ENCODE assay signal across 1 cellular context in the genomic region with DNA sequence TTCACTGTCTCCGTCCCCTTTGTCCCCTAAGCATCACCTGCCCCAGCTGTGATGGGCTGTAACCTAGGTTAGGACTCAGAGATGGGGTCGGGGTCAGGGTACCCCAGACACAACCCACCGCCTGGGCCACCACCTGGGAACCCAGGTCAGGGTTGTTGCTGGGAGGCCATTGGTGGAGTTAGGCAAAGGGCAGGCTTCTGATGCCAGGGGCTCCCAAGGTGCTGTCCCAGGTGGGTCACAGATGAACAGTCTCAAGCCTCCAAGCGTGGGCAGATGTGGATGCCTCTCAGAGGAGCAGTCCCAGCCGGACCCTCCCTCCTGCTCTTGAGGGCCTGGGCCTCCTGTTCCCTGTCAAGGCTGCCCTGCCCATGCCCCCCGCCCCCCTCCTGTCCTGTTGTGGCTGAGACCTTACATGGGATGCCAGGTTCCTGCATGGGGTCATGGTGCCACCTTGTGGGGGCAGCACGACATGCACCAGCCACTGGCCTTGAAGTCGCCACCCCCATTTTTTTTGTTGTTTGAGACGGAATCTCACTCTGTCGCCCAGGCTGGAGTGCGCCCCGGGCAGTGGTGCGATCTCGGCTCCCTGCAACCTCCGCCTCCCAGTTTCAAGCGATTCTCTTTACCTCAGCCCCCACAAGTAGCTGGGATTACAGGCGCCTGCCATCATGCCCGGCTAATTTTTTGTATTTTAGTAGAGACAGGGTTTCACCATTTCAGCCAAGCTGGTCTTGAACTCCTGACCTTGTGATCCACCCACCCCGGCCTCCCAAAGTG.
TF ChIP-seq lines count a peak whose summit lies in the region.

No MANE protein-coding gene starts in this region.

TF ChIP-seq in HepG2, 621 proteins besides CTCF, POLR2A, EP300 and RAD21 (continued from another document and continues in another):
- TF ChIP-seq, protein P1, sequence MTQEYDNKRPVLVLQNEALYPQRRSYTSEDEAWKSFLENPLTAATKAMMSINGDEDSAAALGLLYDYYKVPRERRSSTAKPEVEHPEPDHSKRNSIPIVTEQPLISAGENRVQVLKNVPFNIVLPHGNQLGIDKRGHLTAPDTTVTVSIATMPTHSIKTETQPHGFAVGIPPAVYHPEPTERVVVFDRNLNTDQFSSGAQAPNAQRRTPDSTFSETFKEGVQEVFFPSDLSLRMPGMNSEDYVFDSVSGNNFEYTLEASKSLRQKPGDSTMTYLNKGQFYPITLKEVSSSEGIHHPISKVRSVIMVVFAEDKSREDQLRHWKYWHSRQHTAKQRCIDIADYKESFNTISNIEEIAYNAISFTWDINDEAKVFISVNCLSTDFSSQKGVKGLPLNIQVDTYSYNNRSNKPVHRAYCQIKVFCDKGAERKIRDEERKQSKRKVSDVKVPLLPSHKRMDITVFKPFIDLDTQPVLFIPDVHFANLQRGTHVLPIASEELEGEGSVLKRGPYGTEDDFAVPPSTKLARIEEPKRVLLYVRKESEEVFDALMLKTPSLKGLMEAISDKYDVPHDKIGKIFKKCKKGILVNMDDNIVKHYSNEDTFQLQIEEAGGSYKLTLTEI (CRISPR knock-in tag; conservative IDR thresholded peaks at IDR 0.05): no peak
- TF ChIP-seq KDM5B (CRISPR knock-in tag; IDR thresholded peaks at IDR 0.05; ENCODE audit: borderline replicate concordance) (no peak; the same call in 1 of the 2 replicates), KLF13 (CRISPR knock-in tag; IDR thresholded peaks at IDR 0.05) (no peak), REL (CRISPR knock-in tag; conservative IDR thresholded peaks at IDR 0.05) (no peak), IKZF4 (CRISPR knock-in tag; IDR thresholded peaks at IDR 0.05; ENCODE audit: borderline replicate concordance, low read depth, not compliant biosample characterization) (no peak), TAF1 (CRISPR knock-in tag; IDR thresholded peaks at IDR 0.05) (no peak), ZNF564 (CRISPR knock-in tag; IDR thresholded peaks at IDR 0.05) (no peak), POLR2G (IDR thresholded peaks at IDR 0.05; ENCODE audit: low read depth, low read length) (peak; percentile 64), IRF2 (CRISPR knock-in tag; IDR thresholded peaks at IDR 0.05) (no peak), TGIF2 (CRISPR knock-in tag; IDR thresholded peaks at IDR 0.05) (no peak), ZNF746 (CRISPR knock-in tag; IDR thresholded peaks at IDR 0.05) (no peak), ZNF891 (CRISPR knock-in tag; IDR thresholded peaks at IDR 0.05) (no peak; the same call in 1 of the 2 replicates), ZNF850 (CRISPR knock-in tag; conservative IDR thresholded peaks at IDR 0.05) (no peak), ZNF337 (CRISPR knock-in tag; IDR thresholded peaks at IDR 0.05; ENCODE audit: borderline replicate concordance, low read depth) (no peak), XRCC5 (optimal IDR thresholded peaks at IDR 0.05; ENCODE audit: low read length) (peak; percentile 22), FOXP1 (IDR thresholded peaks at IDR 0.05) (no peak), FOXP1 (CRISPR knock-in tag; IDR thresholded peaks at IDR 0.05) (no peak), NR3C1 (CRISPR knock-in tag; IDR thresholded peaks at IDR 0.05) (no peak), MTA1 (CRISPR knock-in tag; IDR thresholded peaks at IDR 0.05; ENCODE audit: borderline replicate concordance) (0 out of 2 replicates have a peak, but pooled peaks have one; percentile 40), NR2F1 (CRISPR knock-in tag; IDR thresholded peaks at IDR 0.05) (no peak), MYNN (CRISPR knock-in tag; IDR thresholded peaks at IDR 0.05; ENCODE audit: low read depth) (no peak), SALL1 (CRISPR knock-in tag; IDR thresholded peaks at IDR 0.05) (no peak), GPN1 (CRISPR knock-in tag; IDR thresholded peaks at IDR 0.05; ENCODE audit: borderline replicate concordance) (no peak), ARID2 (CRISPR knock-in tag; IDR thresholded peaks at IDR 0.05; ENCODE audit: borderline replicate concordance) (no peak), ZNF768 (CRISPR knock-in tag; IDR thresholded peaks at IDR 0.05) (no peak; the same call in 1 of the 2 replicates), ZNF674 (CRISPR knock-in tag; IDR thresholded peaks at IDR 0.05; ENCODE audit: low read depth) (no peak), ZSCAN31 (CRISPR knock-in tag; IDR thresholded peaks at IDR 0.05; ENCODE audit: low read depth) (no peak), ATAD3A (CRISPR knock-in tag; IDR thresholded peaks at IDR 0.05) (no peak), GZF1 (CRISPR knock-in tag; IDR thresholded peaks at IDR 0.05) (no peak), ZMAT3 (CRISPR knock-in tag; conservative IDR thresholded peaks at IDR 0.05) (no peak), KLF12 (CRISPR knock-in tag; IDR thresholded peaks at IDR 0.05; ENCODE audit: borderline replicate concordance) (no peak), PAWR (CRISPR knock-in tag; IDR thresholded peaks at IDR 0.05; ENCODE audit: borderline replicate concordance) (no peak), SP4 (CRISPR knock-in tag; IDR thresholded peaks at IDR 0.05) (no peak), THYN1 (CRISPR knock-in tag; IDR thresholded peaks at IDR 0.05; ENCODE audit: borderline replicate concordance, low read depth) (no peak), HNRNPL (IDR thresholded peaks at IDR 0.05; ENCODE audit: low read depth, low read length) (0 out of 2 replicates have a peak, but pooled peaks have one; percentile 81)
- TF ChIP-seq, protein P2, sequence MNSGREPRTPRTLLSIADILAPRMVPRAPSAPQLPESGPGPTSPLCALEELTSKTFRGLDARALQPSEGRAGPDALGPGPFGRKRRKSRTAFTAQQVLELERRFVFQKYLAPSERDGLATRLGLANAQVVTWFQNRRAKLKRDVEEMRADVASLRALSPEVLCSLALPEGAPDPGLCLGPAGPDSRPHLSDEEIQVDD (CRISPR knock-in tag; IDR thresholded peaks at IDR 0.05; ENCODE audit: borderline replicate concordance): no peak
- TF ChIP-seq, protein P3, sequence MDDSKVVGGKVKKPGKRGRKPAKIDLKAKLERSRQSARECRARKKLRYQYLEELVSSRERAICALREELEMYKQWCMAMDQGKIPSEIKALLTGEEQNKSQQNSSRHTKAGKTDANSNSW (CRISPR knock-in tag; IDR thresholded peaks at IDR 0.05; ENCODE audit: borderline replicate concordance): no peak
- TF ChIP-seq, protein P4, sequence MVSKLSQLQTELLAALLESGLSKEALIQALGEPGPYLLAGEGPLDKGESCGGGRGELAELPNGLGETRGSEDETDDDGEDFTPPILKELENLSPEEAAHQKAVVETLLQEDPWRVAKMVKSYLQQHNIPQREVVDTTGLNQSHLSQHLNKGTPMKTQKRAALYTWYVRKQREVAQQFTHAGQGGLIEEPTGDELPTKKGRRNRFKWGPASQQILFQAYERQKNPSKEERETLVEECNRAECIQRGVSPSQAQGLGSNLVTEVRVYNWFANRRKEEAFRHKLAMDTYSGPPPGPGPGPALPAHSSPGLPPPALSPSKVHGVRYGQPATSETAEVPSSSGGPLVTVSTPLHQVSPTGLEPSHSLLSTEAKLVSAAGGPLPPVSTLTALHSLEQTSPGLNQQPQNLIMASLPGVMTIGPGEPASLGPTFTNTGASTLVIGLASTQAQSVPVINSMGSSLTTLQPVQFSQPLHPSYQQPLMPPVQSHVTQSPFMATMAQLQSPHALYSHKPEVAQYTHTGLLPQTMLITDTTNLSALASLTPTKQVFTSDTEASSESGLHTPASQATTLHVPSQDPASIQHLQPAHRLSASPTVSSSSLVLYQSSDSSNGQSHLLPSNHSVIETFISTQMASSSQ (IDR thresholded peaks at IDR 0.05; ENCODE audit: low read depth): no peak
- TF ChIP-seq, protein P4 (CRISPR knock-in tag; IDR thresholded peaks at IDR 0.05; ENCODE audit: borderline replicate concordance): no peak
- TF ChIP-seq, protein P5, sequence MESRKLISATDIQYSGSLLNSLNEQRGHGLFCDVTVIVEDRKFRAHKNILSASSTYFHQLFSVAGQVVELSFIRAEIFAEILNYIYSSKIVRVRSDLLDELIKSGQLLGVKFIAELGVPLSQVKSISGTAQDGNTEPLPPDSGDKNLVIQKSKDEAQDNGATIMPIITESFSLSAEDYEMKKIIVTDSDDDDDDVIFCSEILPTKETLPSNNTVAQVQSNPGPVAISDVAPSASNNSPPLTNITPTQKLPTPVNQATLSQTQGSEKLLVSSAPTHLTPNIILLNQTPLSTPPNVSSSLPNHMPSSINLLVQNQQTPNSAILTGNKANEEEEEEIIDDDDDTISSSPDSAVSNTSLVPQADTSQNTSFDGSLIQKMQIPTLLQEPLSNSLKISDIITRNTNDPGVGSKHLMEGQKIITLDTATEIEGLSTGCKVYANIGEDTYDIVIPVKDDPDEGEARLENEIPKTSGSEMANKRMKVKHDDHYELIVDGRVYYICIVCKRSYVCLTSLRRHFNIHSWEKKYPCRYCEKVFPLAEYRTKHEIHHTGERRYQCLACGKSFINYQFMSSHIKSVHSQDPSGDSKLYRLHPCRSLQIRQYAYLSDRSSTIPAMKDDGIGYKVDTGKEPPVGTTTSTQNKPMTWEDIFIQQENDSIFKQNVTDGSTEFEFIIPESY (CRISPR knock-in tag; IDR thresholded peaks at IDR 0.05): peak; percentile 84
- TF ChIP-seq, protein P6, sequence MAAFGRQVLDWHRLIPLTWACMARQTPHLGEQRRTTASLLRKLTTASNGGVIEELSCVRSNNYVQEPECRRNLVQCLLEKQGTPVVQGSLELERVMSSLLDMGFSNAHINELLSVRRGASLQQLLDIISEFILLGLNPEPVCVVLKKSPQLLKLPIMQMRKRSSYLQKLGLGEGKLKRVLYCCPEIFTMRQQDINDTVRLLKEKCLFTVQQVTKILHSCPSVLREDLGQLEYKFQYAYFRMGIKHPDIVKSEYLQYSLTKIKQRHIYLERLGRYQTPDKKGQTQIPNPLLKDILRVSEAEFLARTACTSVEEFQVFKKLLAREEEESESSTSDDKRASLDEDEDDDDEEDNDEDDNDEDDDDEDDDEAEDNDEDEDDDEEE (CRISPR knock-in tag; IDR thresholded peaks at IDR 0.05): no peak
- TF ChIP-seq, protein P7, sequence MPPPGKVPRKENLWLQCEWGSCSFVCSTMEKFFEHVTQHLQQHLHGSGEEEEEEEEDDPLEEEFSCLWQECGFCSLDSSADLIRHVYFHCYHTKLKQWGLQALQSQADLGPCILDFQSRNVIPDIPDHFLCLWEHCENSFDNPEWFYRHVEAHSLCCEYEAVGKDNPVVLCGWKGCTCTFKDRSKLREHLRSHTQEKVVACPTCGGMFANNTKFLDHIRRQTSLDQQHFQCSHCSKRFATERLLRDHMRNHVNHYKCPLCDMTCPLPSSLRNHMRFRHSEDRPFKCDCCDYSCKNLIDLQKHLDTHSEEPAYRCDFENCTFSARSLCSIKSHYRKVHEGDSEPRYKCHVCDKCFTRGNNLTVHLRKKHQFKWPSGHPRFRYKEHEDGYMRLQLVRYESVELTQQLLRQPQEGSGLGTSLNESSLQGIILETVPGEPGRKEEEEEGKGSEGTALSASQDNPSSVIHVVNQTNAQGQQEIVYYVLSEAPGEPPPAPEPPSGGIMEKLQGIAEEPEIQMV (CRISPR knock-in tag; IDR thresholded peaks at IDR 0.05; ENCODE audit: low read depth): no peak
- TF ChIP-seq, protein P8, sequence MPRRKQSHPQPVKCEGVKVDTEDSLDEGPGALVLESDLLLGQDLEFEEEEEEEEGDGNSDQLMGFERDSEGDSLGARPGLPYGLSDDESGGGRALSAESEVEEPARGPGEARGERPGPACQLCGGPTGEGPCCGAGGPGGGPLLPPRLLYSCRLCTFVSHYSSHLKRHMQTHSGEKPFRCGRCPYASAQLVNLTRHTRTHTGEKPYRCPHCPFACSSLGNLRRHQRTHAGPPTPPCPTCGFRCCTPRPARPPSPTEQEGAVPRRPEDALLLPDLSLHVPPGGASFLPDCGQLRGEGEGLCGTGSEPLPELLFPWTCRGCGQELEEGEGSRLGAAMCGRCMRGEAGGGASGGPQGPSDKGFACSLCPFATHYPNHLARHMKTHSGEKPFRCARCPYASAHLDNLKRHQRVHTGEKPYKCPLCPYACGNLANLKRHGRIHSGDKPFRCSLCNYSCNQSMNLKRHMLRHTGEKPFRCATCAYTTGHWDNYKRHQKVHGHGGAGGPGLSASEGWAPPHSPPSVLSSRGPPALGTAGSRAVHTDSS (CRISPR knock-in tag; conservative IDR thresholded peaks at IDR 0.05): no peak
- TF ChIP-seq, protein P9, sequence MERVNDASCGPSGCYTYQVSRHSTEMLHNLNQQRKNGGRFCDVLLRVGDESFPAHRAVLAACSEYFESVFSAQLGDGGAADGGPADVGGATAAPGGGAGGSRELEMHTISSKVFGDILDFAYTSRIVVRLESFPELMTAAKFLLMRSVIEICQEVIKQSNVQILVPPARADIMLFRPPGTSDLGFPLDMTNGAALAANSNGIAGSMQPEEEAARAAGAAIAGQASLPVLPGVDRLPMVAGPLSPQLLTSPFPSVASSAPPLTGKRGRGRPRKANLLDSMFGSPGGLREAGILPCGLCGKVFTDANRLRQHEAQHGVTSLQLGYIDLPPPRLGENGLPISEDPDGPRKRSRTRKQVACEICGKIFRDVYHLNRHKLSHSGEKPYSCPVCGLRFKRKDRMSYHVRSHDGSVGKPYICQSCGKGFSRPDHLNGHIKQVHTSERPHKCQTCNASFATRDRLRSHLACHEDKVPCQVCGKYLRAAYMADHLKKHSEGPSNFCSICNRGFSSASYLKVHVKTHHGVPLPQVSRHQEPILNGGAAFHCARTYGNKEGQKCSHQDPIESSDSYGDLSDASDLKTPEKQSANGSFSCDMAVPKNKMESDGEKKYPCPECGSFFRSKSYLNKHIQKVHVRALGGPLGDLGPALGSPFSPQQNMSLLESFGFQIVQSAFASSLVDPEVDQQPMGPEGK (CRISPR knock-in tag; IDR thresholded peaks at IDR 0.05): peak; percentile 37; the same call in 1 of the 2 replicates
- TF ChIP-seq, protein P10, sequence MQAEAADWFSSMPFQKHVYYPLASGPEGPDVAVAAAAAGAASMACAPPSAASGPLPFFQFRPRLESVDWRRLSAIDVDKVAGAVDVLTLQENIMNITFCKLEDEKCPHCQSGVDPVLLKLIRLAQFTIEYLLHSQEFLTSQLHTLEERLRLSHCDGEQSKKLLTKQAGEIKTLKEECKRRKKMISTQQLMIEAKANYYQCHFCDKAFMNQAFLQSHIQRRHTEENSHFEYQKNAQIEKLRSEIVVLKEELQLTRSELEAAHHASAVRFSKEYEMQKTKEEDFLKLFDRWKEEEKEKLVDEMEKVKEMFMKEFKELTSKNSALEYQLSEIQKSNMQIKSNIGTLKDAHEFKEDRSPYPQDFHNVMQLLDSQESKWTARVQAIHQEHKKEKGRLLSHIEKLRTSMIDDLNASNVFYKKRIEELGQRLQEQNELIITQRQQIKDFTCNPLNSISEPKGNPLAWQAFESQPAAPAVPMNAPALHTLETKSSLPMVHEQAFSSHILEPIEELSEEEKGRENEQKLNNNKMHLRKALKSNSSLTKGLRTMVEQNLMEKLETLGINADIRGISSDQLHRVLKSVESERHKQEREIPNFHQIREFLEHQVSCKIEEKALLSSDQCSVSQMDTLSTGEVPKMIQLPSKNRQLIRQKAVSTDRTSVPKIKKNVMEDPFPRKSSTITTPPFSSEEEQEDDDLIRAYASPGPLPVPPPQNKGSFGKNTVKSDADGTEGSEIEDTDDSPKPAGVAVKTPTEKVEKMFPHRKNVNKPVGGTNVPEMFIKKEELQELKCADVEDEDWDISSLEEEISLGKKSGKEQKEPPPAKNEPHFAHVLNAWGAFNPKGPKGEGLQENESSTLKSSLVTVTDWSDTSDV (CRISPR knock-in tag; IDR thresholded peaks at IDR 0.05): no peak
